In the genomic region with DNA sequence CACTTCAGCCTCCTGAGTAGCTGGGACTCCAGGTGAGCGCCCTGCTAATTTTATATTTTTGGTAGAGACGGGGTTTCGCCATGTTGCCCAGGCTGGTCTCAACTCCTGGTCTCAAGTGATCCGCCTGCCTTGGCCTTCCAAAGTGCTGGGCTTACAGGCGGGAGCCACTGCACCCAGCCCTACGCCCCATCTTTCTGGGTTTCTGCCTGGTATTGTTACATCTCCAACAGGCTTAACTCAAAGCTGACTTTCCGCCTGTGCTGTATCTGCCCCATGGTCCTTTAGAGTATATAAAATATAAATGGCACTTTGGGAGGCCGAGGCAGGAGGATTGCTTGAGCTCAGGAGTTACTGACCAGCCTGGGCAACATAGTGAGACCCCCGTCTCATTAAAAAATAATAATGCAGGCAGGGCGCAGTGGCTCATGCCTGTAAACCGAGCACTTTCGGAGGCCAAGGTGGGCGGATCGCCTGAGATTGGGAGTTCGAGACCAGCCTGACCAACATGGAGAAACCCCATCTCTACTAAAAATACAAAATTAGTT, we compare ENCODE assay signal across 1 cellular context.
TF ChIP-seq lines count a peak whose summit lies in the region.

No MANE protein-coding gene starts in this region.

TF ChIP-seq in A549, 52 proteins besides CTCF, POLR2A, EP300 and RAD21 (continued from another document):
- TF ChIP-seq, protein P1, sequence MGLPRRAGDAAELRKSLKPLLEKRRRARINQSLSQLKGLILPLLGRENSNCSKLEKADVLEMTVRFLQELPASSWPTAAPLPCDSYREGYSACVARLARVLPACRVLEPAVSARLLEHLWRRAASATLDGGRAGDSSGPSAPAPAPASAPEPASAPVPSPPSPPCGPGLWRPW (IDR thresholded peaks at IDR 0.05), result no peak
